In the genomic region with DNA sequence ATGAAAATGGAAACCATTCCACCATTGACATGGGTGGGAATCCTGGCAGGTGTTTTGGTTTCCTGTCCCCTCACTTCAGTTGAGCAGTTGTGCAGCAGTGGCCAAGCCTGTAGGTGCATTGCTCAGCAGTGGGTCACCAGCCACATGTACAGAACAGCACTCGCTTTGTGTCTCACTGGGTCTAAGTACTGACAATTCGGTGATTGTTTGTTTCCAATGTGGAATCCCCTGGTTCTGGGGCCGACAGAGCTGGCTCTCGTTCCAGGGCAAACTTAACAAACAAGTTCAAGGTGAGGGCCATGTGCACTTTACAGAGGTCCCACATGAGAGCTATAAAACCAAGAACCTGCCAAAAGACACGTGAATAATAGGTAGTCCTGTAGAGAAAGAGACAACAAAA, we compare ENCODE assay signal across 1 cellular context.
TF ChIP-seq lines count a peak whose summit lies in the region.

No MANE protein-coding gene starts in this region.

TF ChIP-seq in liver, 16 proteins besides CTCF, POLR2A, EP300 and RAD21 (continued from another document):
- peak in 1 of 2 donors; percentile 46 for TF ChIP-seq EGR1 (IDR thresholded peaks at IDR 0.05; ENCODE audit: low read depth in 2 of 2)
- TF ChIP-seq FOXA2 (IDR thresholded peaks at IDR 0.05): peak; percentile 28
- peak in 1 of 2 donors; percentile 95 for TF ChIP-seq RXRA (IDR thresholded peaks at IDR 0.05)
- TF ChIP-seq TAF1 (conservative IDR thresholded peaks at IDR 0.05): no peak
- TF ChIP-seq, protein P1, sequence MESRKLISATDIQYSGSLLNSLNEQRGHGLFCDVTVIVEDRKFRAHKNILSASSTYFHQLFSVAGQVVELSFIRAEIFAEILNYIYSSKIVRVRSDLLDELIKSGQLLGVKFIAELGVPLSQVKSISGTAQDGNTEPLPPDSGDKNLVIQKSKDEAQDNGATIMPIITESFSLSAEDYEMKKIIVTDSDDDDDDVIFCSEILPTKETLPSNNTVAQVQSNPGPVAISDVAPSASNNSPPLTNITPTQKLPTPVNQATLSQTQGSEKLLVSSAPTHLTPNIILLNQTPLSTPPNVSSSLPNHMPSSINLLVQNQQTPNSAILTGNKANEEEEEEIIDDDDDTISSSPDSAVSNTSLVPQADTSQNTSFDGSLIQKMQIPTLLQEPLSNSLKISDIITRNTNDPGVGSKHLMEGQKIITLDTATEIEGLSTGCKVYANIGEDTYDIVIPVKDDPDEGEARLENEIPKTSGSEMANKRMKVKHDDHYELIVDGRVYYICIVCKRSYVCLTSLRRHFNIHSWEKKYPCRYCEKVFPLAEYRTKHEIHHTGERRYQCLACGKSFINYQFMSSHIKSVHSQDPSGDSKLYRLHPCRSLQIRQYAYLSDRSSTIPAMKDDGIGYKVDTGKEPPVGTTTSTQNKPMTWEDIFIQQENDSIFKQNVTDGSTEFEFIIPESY (IDR thresholded peaks at IDR 0.05): peak; percentile 51
- no peak for TF ChIP-seq HNF4G (IDR thresholded peaks at IDR 0.05)
- TF ChIP-seq, protein P2, sequence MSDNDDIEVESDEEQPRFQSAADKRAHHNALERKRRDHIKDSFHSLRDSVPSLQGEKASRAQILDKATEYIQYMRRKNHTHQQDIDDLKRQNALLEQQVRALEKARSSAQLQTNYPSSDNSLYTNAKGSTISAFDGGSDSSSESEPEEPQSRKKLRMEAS (IDR thresholded peaks at IDR 0.05): peak; percentile 89
- no peak for TF ChIP-seq SP1 (IDR thresholded peaks at IDR 0.05)
- TF ChIP-seq, protein P3, sequence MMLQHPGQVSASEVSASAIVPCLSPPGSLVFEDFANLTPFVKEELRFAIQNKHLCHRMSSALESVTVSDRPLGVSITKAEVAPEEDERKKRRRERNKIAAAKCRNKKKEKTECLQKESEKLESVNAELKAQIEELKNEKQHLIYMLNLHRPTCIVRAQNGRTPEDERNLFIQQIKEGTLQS (IDR thresholded peaks at IDR 0.05): no peak
- peak; percentile 11 for TF ChIP-seq FOXA1 (IDR thresholded peaks at IDR 0.05)
